In the genomic region with DNA sequence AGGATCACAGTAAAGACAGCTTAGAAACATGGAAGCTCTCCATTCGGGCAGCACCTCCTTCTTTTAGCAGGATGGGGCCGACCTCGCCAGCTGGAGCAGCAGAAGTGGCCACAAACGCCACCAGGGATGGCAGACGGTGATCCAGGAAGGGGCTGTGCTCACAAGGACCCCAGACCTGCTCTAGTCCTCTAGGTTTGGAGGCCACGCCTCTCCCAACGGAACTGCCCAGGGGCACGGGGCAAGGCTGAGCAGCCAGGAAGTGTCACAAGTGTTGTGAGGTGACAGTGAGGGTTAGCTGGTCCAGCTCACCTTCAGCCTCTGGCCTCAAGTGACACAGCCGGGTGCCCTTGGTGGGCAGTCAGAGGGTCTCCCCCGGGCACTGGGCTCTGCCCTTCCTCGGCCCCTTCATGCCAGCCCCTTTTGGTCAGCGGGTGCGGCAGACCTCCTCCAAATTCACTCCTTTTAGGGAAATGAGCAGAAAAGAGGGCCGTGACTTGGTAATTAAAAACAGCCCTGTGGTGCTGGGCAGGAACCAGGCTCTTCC, we compare ENCODE assay signal across 8 cellular contexts. TPM values are rescaled to one million over a fixed set of nuclear protein-coding genes. Genes with fewer than 3 reads are reported as not detected.
DNase-seq lines count a peak whose midpoint lies in the region; ATAC-seq, FAIRE-seq and TF ChIP-seq lines count a peak whose summit lies in the region.

No MANE protein-coding gene starts in this region.

- RAD21 ChIA-PET in HCT116 (lab: Charles Lee; ENCODE audit: low non-redundant PET in 1 of 2, low total read pairs in 2 of 2, uncharacterized antibody in 2 of 2, unreplicated experiment in 2 of 2) = interaction anchor here (0.6 to 1.2 kb wide), 2 partner anchors 15 to 89 kb away, joined by 3 read pairs; no protein-coding TSS in a partner anchor

- FAIRE-seq in kidney (lab: Jason Lieb, UNC) (no peak), H54 (lab: Jason Lieb, UNC) (no peak)

- 25 to 73% (median 29%) methylated on average over 14 of the region's 14 CpGs for WGBS in adipose tissue, 3 donors
- 12 to 33% (median 19%) methylated on average over 6 to 14 of the region's 14 CpGs for WGBS in spleen, 5 donors

- peaks cover 23% of the 10 kb centered on the region; the same call in 1 of the 2 replicates for H3K79me2 ChIP-seq in HCT116 (ENCODE audit: insufficient read depth, low read length)

- TF ChIP-seq POLR2A in HCT116 (IDR thresholded peaks at IDR 0.05; ENCODE audit: borderline replicate concordance, extremely low read depth, insufficient read depth, insufficient read length) (no peak), spleen (IDR thresholded peaks at IDR 0.05) (no peak), H54 (IDR thresholded peaks at IDR 0.05; ENCODE audit: low read depth, low read length) (no peak)

- H2AFZ ChIP-seq in HCT116 (ENCODE audit: low read depth, low read length, poor library complexity, severe bottlenecking) = no peak overlapping the region

- H3K36me3 ChIP-seq in HCT116 (ENCODE audit: control insufficient read depth in 1 of 2, insufficient read depth in 2 of 2, low read length in 2 of 2) (no peaks in the 10 kb centered on the region), kidney (ENCODE audit: control insufficient read depth in 1 of 2, insufficient read depth in 2 of 2, low read length in 2 of 2) (no peaks in the 10 kb centered on the region), spleen (peaks cover 0 to 18% (median 0%) of the 10 kb centered on the region in 6 donors)

- ATAC-seq in HCT116 = no peak

- intact Hi-C loops in HCT116 (cut with micrococcal nuclease) (no loop called here), kidney (cut with DNase I) (no loop called here), spleen (cut with DNase I; ENCODE audit: low total_unique reads) (no loop called here)

- H4K20me1 ChIP-seq in HCT116 (ENCODE audit: insufficient read depth) = no peaks in the 10 kb centered on the region

- H3K4me2 ChIP-seq in HCT116 (ENCODE audit: low read length) = peak overlapping the region; percentile 97

- TF ChIP-seq CTCF in HCT116 (IDR thresholded peaks at IDR 0.05 in 2 of 3, conservative IDR thresholded peaks at IDR 0.05 in 1 of 3; ENCODE audit: borderline replicate concordance in 1 of 3, insufficient read depth in 1 of 3, low read depth in 2 of 3, low read length in 2 of 3) (no peak), kidney (IDR thresholded peaks at IDR 0.05; ENCODE audit: borderline replicate concordance, extremely low read depth, insufficient read depth) (no peak), spleen (IDR thresholded peaks at IDR 0.05 in 8 of 11, conservative IDR thresholded peaks at IDR 0.05 in 3 of 11) (no peak)

- POLR2A ChIA-PET in HCT116 (lab: Charles Lee) = no interaction called here

- H3K9me3 ChIP-seq in HCT116 (ENCODE audit: control insufficient read depth in 1 of 2, insufficient read depth in 1 of 2, low read depth in 1 of 2, low read length in 2 of 2) (no peaks in the 10 kb centered on the region), kidney (ENCODE audit: control insufficient read depth in 1 of 2, low read length in 2 of 2) (no peaks in the 10 kb centered on the region), spleen (no peaks in the 10 kb centered on the region)

- no peak for TF ChIP-seq RAD21 in HCT116 (IDR thresholded peaks at IDR 0.05; ENCODE audit: low read depth)

- H3K27ac ChIP-seq in HCT116 (ENCODE audit: low read depth, low read length) (peak overlapping the region; percentile 95), adipose tissue (ENCODE audit: low read depth, low read length) (peak overlapping the region; percentile 75), kidney (ENCODE audit: low read depth in 2 of 2, low read length in 2 of 2) (peak overlapping the region; percentile 77 to 91), spleen (peak overlapping the region; percentile 78 to 97 (median 94))

- H3K4me3 ChIP-seq in HCT116 (replicated peaks in 1 of 2; ENCODE audit: low read depth in 1 of 2, low read length in 2 of 2) (peak overlapping the region; percentile 41 to 54), kidney (ENCODE audit: low read length in 2 of 2) (no peak overlapping the region), spleen (peak overlapping the region in 4 of 8 donors; percentile 10 to 58 (median 13))

- no peak for DNase-seq in HCT116 (ENCODE audit: low read depth, low spot score)
- peak; percentile 82 for DNase-seq in kidney
- peak; percentile 93 for DNase-seq in spleen
- DNase-seq in NCI-H1048 (lab: John Stamatoyannopoulos, UW) = no peak
- no peak for DNase-seq in H54 (ENCODE audit: insufficient read length, low spot score)
- no peak for DNase-seq in NCI-H510A treated with DMSO at 0.1 percent for 48 hours (lab: John Stamatoyannopoulos, UW)
- no peak for DNase-seq in NCI-H748 treated with DMSO at 0.1 percent for 48 hours (lab: John Stamatoyannopoulos, UW)

- CTCF ChIA-PET in HCT116 (lab: Charles Lee) = interaction anchor here (1.7 kb wide), 1 partner anchor 17 kb away, joined by 6 read pairs; no protein-coding TSS in a partner anchor

- BruUV-seq in HCT116 (replicated peaks; lab: Mats Ljungman, UMichigan) = TSS peak; percentile 86

- H3K4me1 ChIP-seq in HCT116 (ENCODE audit: control insufficient read depth in 1 of 2, insufficient read depth in 2 of 2, low read length in 2 of 2) (peaks cover 48 to 82% of the 10 kb centered on the region in 2 experiments), kidney (ENCODE audit: control insufficient read depth in 1 of 2, insufficient read depth in 1 of 2, low read depth in 1 of 2, low read length in 2 of 2) (peaks cover 4 to 29% of the 10 kb centered on the region in 2 donors), spleen (peaks cover 46 to 99% (median 86%) of the 10 kb centered on the region in 6 donors)

- H3K9ac ChIP-seq in HCT116 (ENCODE audit: low read length) (peak overlapping the region; percentile 82), kidney (ENCODE audit: low read length in 2 of 2) (peak overlapping the region in 1 of 2 donors; percentile 51)

- H3K27me3 ChIP-seq in HCT116 (ENCODE audit: insufficient read depth, low read length) = no peaks in the 10 kb centered on the region
- peaks cover 0 to 23% (median 0%) of the 10 kb centered on the region in 7 donors for H3K27me3 ChIP-seq in spleen (replicated peaks in 1 of 7)

- H3K9me2 ChIP-seq in HCT116 (ENCODE audit: insufficient read depth) = no peaks in the 10 kb centered on the region

TF ChIP-seq in HCT116, 20 proteins besides CTCF, POLR2A, EP300 and RAD21 (continues in another document):
- TF ChIP-seq EZH2 (IDR thresholded peaks at IDR 0.05) (no peak), CBX3 (IDR thresholded peaks at IDR 0.05; ENCODE audit: low read depth) (no peak), FOSL1 (IDR thresholded peaks at IDR 0.05; ENCODE audit: low read depth) (no peak), SRF (IDR thresholded peaks at IDR 0.05; ENCODE audit: low read depth) (no peak)
- TF ChIP-seq, protein P1, sequence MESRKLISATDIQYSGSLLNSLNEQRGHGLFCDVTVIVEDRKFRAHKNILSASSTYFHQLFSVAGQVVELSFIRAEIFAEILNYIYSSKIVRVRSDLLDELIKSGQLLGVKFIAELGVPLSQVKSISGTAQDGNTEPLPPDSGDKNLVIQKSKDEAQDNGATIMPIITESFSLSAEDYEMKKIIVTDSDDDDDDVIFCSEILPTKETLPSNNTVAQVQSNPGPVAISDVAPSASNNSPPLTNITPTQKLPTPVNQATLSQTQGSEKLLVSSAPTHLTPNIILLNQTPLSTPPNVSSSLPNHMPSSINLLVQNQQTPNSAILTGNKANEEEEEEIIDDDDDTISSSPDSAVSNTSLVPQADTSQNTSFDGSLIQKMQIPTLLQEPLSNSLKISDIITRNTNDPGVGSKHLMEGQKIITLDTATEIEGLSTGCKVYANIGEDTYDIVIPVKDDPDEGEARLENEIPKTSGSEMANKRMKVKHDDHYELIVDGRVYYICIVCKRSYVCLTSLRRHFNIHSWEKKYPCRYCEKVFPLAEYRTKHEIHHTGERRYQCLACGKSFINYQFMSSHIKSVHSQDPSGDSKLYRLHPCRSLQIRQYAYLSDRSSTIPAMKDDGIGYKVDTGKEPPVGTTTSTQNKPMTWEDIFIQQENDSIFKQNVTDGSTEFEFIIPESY (IDR thresholded peaks at IDR 0.05; ENCODE audit: extremely low read depth, insufficient replicate concordance, low read length) = no peak

RNA-seq across cellular contexts. Expression of gene CEP295NL, which starts 20.4 kb away (rescaled TPM):
- 1.9 TPM for total RNA-seq in HCT116 (2021; ENCODE audit: unreplicated experiment)
- 0.13 and 0.22 TPM in 2 replicates for polyA plus RNA-seq in HCT116 (2012)
- 1 to 10 TPM in 1 of 3 donors, under 1 TPM in 2; 0.03 to 2.4 (median 0.15) TPM for polyA plus RNA-seq in adipose tissue
- 3.6 TPM for total RNA-seq in kidney
- not detected for polyA plus RNA-seq in kidney (ENCODE audit: insufficient read depth, low read depth, low replicate concordance)
- total RNA-seq in spleen = 10 to 100 TPM in 3 of 7 donors, 1 to 10 TPM in 4; 5.7 to 19.3 (median 9.9) TPM
- 1 to 10 TPM in 1 of 3 donors, under 1 TPM in 2; 0.03 to 3.0 (median 0.09) TPM for polyA plus RNA-seq in spleen

RNA-seq across cellular contexts. Expression of gene USP36, which starts 42.0 kb away (rescaled TPM):
- 104 TPM for total RNA-seq in HCT116 (2021; ENCODE audit: unreplicated experiment)
- 61.4 and 63.6 TPM in 2 replicates for polyA plus RNA-seq in HCT116 (2012)
- polyA plus RNA-seq in adipose tissue = 10 to 100 TPM; 22.2 to 47.1 (median 32.3) TPM
- total RNA-seq in kidney = 66.2 TPM
- polyA plus RNA-seq in kidney (ENCODE audit: insufficient read depth, low read depth, low replicate concordance) = 17.0 TPM
- total RNA-seq in spleen = 10 to 100 TPM; 38.0 to 95.0 (median 60.1) TPM
- polyA plus RNA-seq in spleen = 10 to 100 TPM; 13.4 to 26.1 (median 25.0) TPM

RNA-seq across cellular contexts. Expression of gene TIMP2, which starts 42.6 kb away (rescaled TPM):
- total RNA-seq in HCT116 (2021; ENCODE audit: unreplicated experiment) (64.8 TPM), kidney (172 TPM), spleen (100 to 1,000 TPM; 164 to 333 (median 198) TPM)
- 42.7 and 52.9 TPM in 2 replicates for polyA plus RNA-seq in HCT116 (2012)
- polyA plus RNA-seq in adipose tissue (100 to 1,000 TPM in 2 of 3 donors, 10 to 100 TPM in 1; 37.2 to 127 (median 122) TPM), kidney (ENCODE audit: insufficient read depth, low read depth, low replicate concordance) (72.1 TPM), spleen (10 to 100 TPM; 16.3 to 42.2 (median 26.9) TPM)

Comparison
In these comparisons a context has a peak if more than half of its experiments do, and no peak if none do; other contexts are left out.
1. DNase-seq: peak in kidney (single experiment) and spleen (single experiment); none in HCT116 (single experiment), NCI-H1048 (single experiment), H54 (single experiment), NCI-H510A treated with DMSO at 0.1 percent for 48 hours (single experiment) and NCI-H748 treated with DMSO at 0.1 percent for 48 hours (single experiment).
2. H3K4me3 ChIP-seq: peak in HCT116 (2 of 2); none in kidney (0 of 2).
3. Peak in every context shown above with its lines, with median percentiles within 50 percentile points of each other: H3K27ac ChIP-seq.